Comparison of ENCODE assay signal across 18 cellular contexts in genomic region chr10:14540062-14540461, GRCh38.
DNase-seq lines count a peak whose midpoint lies in the region; ATAC-seq and TF ChIP-seq lines count a peak whose summit lies in the region.
"Had no signal": no experiment of that assay in that cellular context is flagged by ENCODE, and none has a peak within 500 bp of the region (broad histone marks: within the 10 kb centered on the region; RNA-seq: fewer than 3 reads in every experiment).

No MANE protein-coding gene starts in this region.

- H2AFZ ChIP-seq in MM.1S (ENCODE audit: low read length) (no peak overlapping the region), neuronal stem cell (ENCODE audit: low read length) (no peak overlapping the region)

- no peak for ATAC-seq in stimulated activated memory B cell treated with anti-CD40 and anti-IgM and Interleukin-4, amounts not matched to agents 10 μg/mL and 1 μg/mL and 100 μg/mL, for 72 hours

- H3K27ac Mint-ChIP-seq in activated CD4-positive, alpha-beta T cell treated with anti-CD3 and anti-CD28 coated beads, Interleukin-2, amount 10 ng/mL, durations not matched to agents 24 days and 14 days, result peak overlapping the region; percentile 82
- peak overlapping the region; percentile 80 for H3K27ac Mint-ChIP-seq in stimulated activated memory B cell treated with anti-CD40 and anti-IgM and Interleukin-4, amounts not matched to agents 10 μg/mL and 1 μg/mL and 100 μg/mL, for 72 hours

- peaks cover 2% of the 10 kb centered on the region for H3K79me1 ChIP-seq in neuronal stem cell (ENCODE audit: low read depth, low read length)

- H3K4me2 ChIP-seq in MM.1S (ENCODE audit: low read depth, low read length), result no peak overlapping the region
- H3K4me2 ChIP-seq in neuronal stem cell (ENCODE audit: insufficient read depth, low read length, poor library complexity, severe bottlenecking), result no peak overlapping the region

- H3K27ac ChIP-seq in MM.1S (ENCODE audit: low read length), result peak overlapping the region; percentile 10; the same call in 1 of the 2 replicates
- H3K27ac ChIP-seq in neuronal stem cell (replicated peaks; ENCODE audit: low read length), result no peak overlapping the region
- no peak overlapping the region for H3K27ac ChIP-seq in RWPE1

- H3K27me3 Mint-ChIP-seq in activated CD4-positive, alpha-beta T cell treated with anti-CD3 and anti-CD28 coated beads, Interleukin-2, amount 10 ng/mL, durations not matched to agents 24 days and 14 days, result no peaks in the 10 kb centered on the region
- no peaks in the 10 kb centered on the region for H3K27me3 Mint-ChIP-seq in stimulated activated memory B cell treated with anti-CD40 and anti-IgM and Interleukin-4, amounts not matched to agents 10 μg/mL and 1 μg/mL and 100 μg/mL, for 72 hours

- no peaks in the 10 kb centered on the region for H3K9me2 ChIP-seq in MM.1S (replicated peaks; ENCODE audit: insufficient read depth, low read length)

- H3K9ac ChIP-seq in MM.1S (ENCODE audit: low read length), result no peak overlapping the region
- H3K9ac ChIP-seq in neuronal stem cell (ENCODE audit: low read depth, low read length, poor library complexity), result no peak overlapping the region

- H3K18ac ChIP-seq in neuronal stem cell (ENCODE audit: low read length), result no peak overlapping the region

- H3K36me3 Mint-ChIP-seq in activated CD4-positive, alpha-beta T cell treated with anti-CD3 and anti-CD28 coated beads, Interleukin-2, amount 10 ng/mL, durations not matched to agents 24 days and 14 days (ENCODE audit: low read depth), result peaks cover 44% of the 10 kb centered on the region
- peaks cover 16% of the 10 kb centered on the region for H3K36me3 Mint-ChIP-seq in stimulated activated memory B cell treated with anti-CD40 and anti-IgM and Interleukin-4, amounts not matched to agents 10 μg/mL and 1 μg/mL and 100 μg/mL, for 72 hours

- H2BK5ac ChIP-seq in neuronal stem cell (ENCODE audit: low read length), result no peak overlapping the region

- no peak for DNase-seq in activated CD4-positive, alpha-beta T cell treated with anti-CD3 and anti-CD28 coated beads, Interleukin-2, amount 10 ng/mL, durations not matched to agents 24 days and 14 days
- no peak for DNase-seq in activated CD4-positive, alpha-beta T cell treated with anti-CD3 and anti-CD28 coated beads for 1 hour
- DNase-seq in MM.1S, result no peak
- DNase-seq in cerebellar cortex (ENCODE audit: low spot score), result peak; percentile 51
- DNase-seq in neuronal stem cell (ENCODE audit: low spot score), result no peak
- DNase-seq in RWPE1 (ENCODE audit: low spot score), result no peak
- no peak for DNase-seq in NCI-H774 (lab: John Stamatoyannopoulos, UW)
- DNase-seq: amniotic stem cell; DMS53; effector CD8-positive, alpha-beta T cell; glutamatergic neuron; Karpas-422; NCI-H1105 treated with DMSO at 0.1 percent for 48 hours; NCI-H526; Right ventricle myocardium superior; stimulated activated CD4-positive, alpha-beta T cell treated with anti-CD3 and anti-CD28 coated beads, Interleukin-4, amount 100 ng/mL, for 4 hours had no signal

- no peak overlapping the region for H3K4ac ChIP-seq in neuronal stem cell (ENCODE audit: low read length)

- no peaks in the 10 kb centered on the region for H4K20me1 ChIP-seq in MM.1S (ENCODE audit: insufficient read depth, low read length)

- no peak overlapping the region for H2AK5ac ChIP-seq in neuronal stem cell (ENCODE audit: low read depth, low read length)

- H3K27me3 ChIP-seq in MM.1S (replicated peaks; ENCODE audit: insufficient read depth, low read length) (no peaks in the 10 kb centered on the region), neuronal stem cell (ENCODE audit: control insufficient read depth in 3 of 3, insufficient read depth in 3 of 3, low read depth in 1 of 3, low read length in 3 of 3) (no peaks in the 10 kb centered on the region)
- H3K27me3 ChIP-seq: BLaER1 treated with 17β-estradiol and CSF1 and Interleukin-3, amounts not matched to agents 10 nM and 100 nM had no signal

- H2BK12ac ChIP-seq in neuronal stem cell (ENCODE audit: low read length), result no peak overlapping the region

- H3K9me3 ChIP-seq in MM.1S (replicated peaks; ENCODE audit: insufficient read depth, low read length) (no peaks in the 10 kb centered on the region), neuronal stem cell (replicated peaks in 1 of 2; ENCODE audit: control insufficient read depth in 2 of 2, insufficient read depth in 1 of 2, low read depth in 1 of 2, low read length in 2 of 2) (no peaks in the 10 kb centered on the region)
- H3K9me3 ChIP-seq: BLaER1 treated with 17β-estradiol and CSF1 and Interleukin-3, amounts not matched to agents 10 nM and 100 nM had no signal

- TF ChIP-seq CTCF in MM.1S (IDR thresholded peaks at IDR 0.05; ENCODE audit: low read length), result no peak
- TF ChIP-seq CTCF in RWPE1 (conservative IDR thresholded peaks at IDR 0.05; ENCODE audit: low read depth), result no peak

- H2BK120ac ChIP-seq in neuronal stem cell (ENCODE audit: low read depth, low read length), result no peak overlapping the region

- no CpG with 5 or more reads among the region's 3 CpGs for WGBS in neuronal stem cell (ENCODE audit: extremely low coverage in 2 of 2, insufficient read length in 2 of 2, insufficient replicate concordance in 1 of 2), 2 donors

- no peak overlapping the region for H3K4me3 Mint-ChIP-seq in activated CD4-positive, alpha-beta T cell treated with anti-CD3 and anti-CD28 coated beads, Interleukin-2, amount 10 ng/mL, durations not matched to agents 24 days and 14 days
- H3K4me3 Mint-ChIP-seq in stimulated activated memory B cell treated with anti-CD40 and anti-IgM and Interleukin-4, amounts not matched to agents 10 μg/mL and 1 μg/mL and 100 μg/mL, for 72 hours, result no peak overlapping the region

- POLR2A ChIA-PET in RWPE1 (lab: Yijun Ruan, JAX; ENCODE audit: low non-redundant PET), result no interaction called here

- no peak overlapping the region for H3K23ac ChIP-seq in neuronal stem cell (ENCODE audit: low read depth, low read length, poor library complexity)

- no peaks in the 10 kb centered on the region for H3F3A ChIP-seq in MM.1S (ENCODE audit: insufficient read depth, low read length)

- H3K4me1 ChIP-seq in MM.1S (ENCODE audit: low read length) (peaks cover 10% of the 10 kb centered on the region; the same call in 1 of the 2 replicates), neuronal stem cell (ENCODE audit: control insufficient read depth in 2 of 2, insufficient read depth in 1 of 2, low read depth in 1 of 2, low read length in 2 of 2) (no peaks in the 10 kb centered on the region)

- H3K4me3 ChIP-seq in MM.1S (ENCODE audit: low read length), result no peak overlapping the region
- no peak overlapping the region for H3K4me3 ChIP-seq in neuronal stem cell (ENCODE audit: low read length in 2 of 2)
- H3K4me3 ChIP-seq: BLaER1 treated with 17β-estradiol and CSF1 and Interleukin-3, amounts not matched to agents 10 nM and 100 nM had no signal

- no peaks in the 10 kb centered on the region for H3K9me3 Mint-ChIP-seq in activated CD4-positive, alpha-beta T cell treated with anti-CD3 and anti-CD28 coated beads, Interleukin-2, amount 10 ng/mL, durations not matched to agents 24 days and 14 days
- H3K9me3 Mint-ChIP-seq in stimulated activated memory B cell treated with anti-CD40 and anti-IgM and Interleukin-4, amounts not matched to agents 10 μg/mL and 1 μg/mL and 100 μg/mL, for 72 hours, result no peaks in the 10 kb centered on the region

- no peak overlapping the region for H4K8ac ChIP-seq in neuronal stem cell (ENCODE audit: low read depth, low read length)

- peaks cover 54% of the 10 kb centered on the region for H3K4me1 Mint-ChIP-seq in activated CD4-positive, alpha-beta T cell treated with anti-CD3 and anti-CD28 coated beads, Interleukin-2, amount 10 ng/mL, durations not matched to agents 24 days and 14 days
- peaks cover 54% of the 10 kb centered on the region for H3K4me1 Mint-ChIP-seq in stimulated activated memory B cell treated with anti-CD40 and anti-IgM and Interleukin-4, amounts not matched to agents 10 μg/mL and 1 μg/mL and 100 μg/mL, for 72 hours

- H2BK15ac ChIP-seq in neuronal stem cell (ENCODE audit: low read length), result no peak overlapping the region

- CTCF ChIA-PET in RWPE1 (lab: Yijun Ruan, JAX), result no interaction called here

- H4K91ac ChIP-seq in neuronal stem cell (ENCODE audit: low read depth, low read length, poor library complexity), result no peak overlapping the region

- intact Hi-C loops in activated CD4-positive, alpha-beta T cell treated with anti-CD3 and anti-CD28 coated beads, Interleukin-2, amount 10 ng/mL, durations not matched to agents 24 days and 14 days (cut with micrococcal nuclease), result no loop called here

- peaks cover 100% of the 10 kb centered on the region for H3K79me2 ChIP-seq in MM.1S (ENCODE audit: low read length)

- H3K36me3 ChIP-seq in MM.1S (replicated peaks; ENCODE audit: insufficient read depth, low read length), result no peaks in the 10 kb centered on the region; the same call in none of the 2 replicates
- H3K36me3 ChIP-seq in neuronal stem cell (replicated peaks in 1 of 2; ENCODE audit: control insufficient read depth in 2 of 2, insufficient read depth in 2 of 2, low read length in 2 of 2), result peaks cover 2 to 17% of the 10 kb centered on the region in 2 donors

- no peak overlapping the region for H3K14ac ChIP-seq in neuronal stem cell (ENCODE audit: low read length)
